In the genomic region with DNA sequence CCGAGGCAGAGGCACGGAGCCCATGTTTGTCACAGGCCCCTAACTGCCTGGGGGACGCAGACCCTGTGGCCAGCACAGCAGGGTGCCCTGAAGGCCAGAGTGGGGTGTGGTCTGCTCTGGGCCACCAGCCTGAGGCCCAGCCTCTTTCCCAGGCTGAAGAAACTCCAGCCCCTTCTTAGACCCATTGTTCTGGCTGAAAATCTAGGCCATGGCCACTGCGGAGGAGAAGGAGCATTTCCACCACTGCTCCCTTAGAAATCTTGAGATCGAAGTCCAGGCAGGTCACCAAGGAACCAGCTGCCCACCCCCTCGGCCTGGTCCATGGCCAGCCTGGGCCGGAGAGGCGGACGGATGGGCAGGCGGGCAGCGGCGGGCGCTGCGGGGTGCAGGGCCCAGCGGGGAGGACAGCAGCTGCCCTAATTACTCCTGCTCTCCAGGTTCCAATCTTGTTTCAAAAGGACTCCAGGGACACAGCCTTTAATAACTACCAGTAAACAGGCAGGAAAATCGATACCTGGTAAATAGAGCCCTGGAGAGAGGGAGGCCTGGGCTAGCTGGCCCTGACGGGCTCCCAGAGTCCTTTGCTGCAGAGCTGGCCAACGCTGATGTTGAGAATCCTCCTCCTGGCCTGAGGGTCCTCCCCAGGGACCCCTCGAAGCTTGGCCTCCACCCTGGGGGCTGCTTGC, we compare ENCODE assay signal across 11 cellular contexts. TPM values are rescaled to one million over a fixed set of nuclear protein-coding genes. Genes with fewer than 3 reads are reported as not detected.
DNase-seq lines count a peak whose midpoint lies in the region; ATAC-seq and TF ChIP-seq lines count a peak whose summit lies in the region.
"Had no signal": no experiment of that assay in that cellular context is flagged by ENCODE, and none has a peak within 500 bp of the region (broad histone marks: within the 10 kb centered on the region; RNA-seq: fewer than 3 reads in every experiment).

No MANE protein-coding gene starts in this region.

- DNase-seq in activated T-cell treated with anti-CD3 and anti-CD28 coated beads, Interleukin-2, amount 50 U/mL, for 24 hours = no peak
- DNase-seq in activated T-cell treated with anti-CD3 and anti-CD28 coated beads, Interleukin-2, amount 50 U/mL, for 48 hours = no peak
- DNase-seq in NCI-H774 (lab: John Stamatoyannopoulos, UW) = peak; percentile 76
- no peak for DNase-seq in left ventricle myocardium inferior
- peak; percentile 22 for DNase-seq in superior temporal gyrus (ENCODE audit: extremely low spot score)

- H3K36me3 ChIP-seq in left ventricle myocardium inferior = no peaks in the 10 kb centered on the region
- H3K36me3 ChIP-seq: HAP-1, prostate gland had no signal

- no peaks in the 10 kb centered on the region for H3K36me3 Mint-ChIP-seq in activated T-cell treated with anti-CD3 and anti-CD28 coated beads, Interleukin-2, amount 50 U/mL, for 24 hours (ENCODE audit: low read depth)

- H3K4me3 ChIP-seq in left ventricle myocardium inferior = no peak overlapping the region
- H3K4me3 ChIP-seq: HAP-1, prostate gland had no signal

- ATAC-seq in GM21717 (IDR thresholded peaks at IDR 0.05; ENCODE audit: unreplicated experiment) = no peak
- ATAC-seq in GM21367 (IDR thresholded peaks at IDR 0.05; ENCODE audit: unreplicated experiment) = no peak
- no peak for ATAC-seq in GM19395 (IDR thresholded peaks at IDR 0.05; ENCODE audit: unreplicated experiment)

- H3K4me1 ChIP-seq in left ventricle myocardium inferior = peaks cover 31% of the 10 kb centered on the region
- H3K4me1 ChIP-seq: HAP-1, prostate gland had no signal

- peaks cover 57% of the 10 kb centered on the region for H3K4me1 Mint-ChIP-seq in activated T-cell treated with anti-CD3 and anti-CD28 coated beads, Interleukin-2, amount 50 U/mL, for 24 hours (ENCODE audit: low read depth)

- no peak for TF ChIP-seq CTCF in left ventricle myocardium inferior (IDR thresholded peaks at IDR 0.05; ENCODE audit: borderline replicate concordance)

- H3K27ac Mint-ChIP-seq in activated T-cell treated with anti-CD3 and anti-CD28 coated beads, Interleukin-2, amount 50 U/mL, for 24 hours = peak overlapping the region; percentile 93

- peaks cover 48% of the 10 kb centered on the region for H3K27me3 ChIP-seq in left ventricle myocardium inferior (ENCODE audit: low read depth)

- peak overlapping the region; percentile 80 for H3K27ac ChIP-seq in left ventricle myocardium inferior (replicated peaks)
- H3K27ac ChIP-seq: prostate gland had no signal

- no peaks in the 10 kb centered on the region for H3K27me3 Mint-ChIP-seq in activated T-cell treated with anti-CD3 and anti-CD28 coated beads, Interleukin-2, amount 50 U/mL, for 24 hours

- H3K9me3 Mint-ChIP-seq in activated T-cell treated with anti-CD3 and anti-CD28 coated beads, Interleukin-2, amount 50 U/mL, for 24 hours = no peaks in the 10 kb centered on the region

- intact Hi-C loops in left ventricle myocardium inferior (cut with micrococcal nuclease) = no loop called here

- no peak overlapping the region for H3K4me3 Mint-ChIP-seq in activated T-cell treated with anti-CD3 and anti-CD28 coated beads, Interleukin-2, amount 50 U/mL, for 24 hours

- no peaks in the 10 kb centered on the region for H3K9me3 ChIP-seq in left ventricle myocardium inferior (replicated peaks)
- H3K9me3 ChIP-seq: HAP-1, prostate gland had no signal

RNA-seq across cellular contexts. Expression of a gene that starts 15.0 kb away (rescaled TPM):
- 1.5 TPM for total RNA-seq in left ventricle myocardium inferior
- total RNA-seq: HT-29 had no signal

Comparison
In these comparisons a context has a peak if more than half of its experiments do, and no peak if none do; other contexts are left out.
1. DNase-seq: peak in NCI-H774 (single experiment) and superior temporal gyrus (single experiment); none in activated T-cell treated with anti-CD3 and anti-CD28 coated beads, Interleukin-2, amount 50 U/mL, for 24 hours (single experiment), activated T-cell treated with anti-CD3 and anti-CD28 coated beads, Interleukin-2, amount 50 U/mL, for 48 hours (0 of 2) and left ventricle myocardium inferior (single experiment).